In genomic region chr20:1199981-1200380, GRCh38 we compare ENCODE assay signal across 26 cellular contexts. TPM values are rescaled to one million over a fixed set of nuclear protein-coding genes. Genes with fewer than 3 reads are reported as not detected.
DNase-seq lines count a peak whose midpoint lies in the region; ATAC-seq and TF ChIP-seq lines count a peak whose summit lies in the region.
"Had no signal": no experiment of that assay in that cellular context is flagged by ENCODE, and none has a peak within 500 bp of the region (broad histone marks: within the 10 kb centered on the region; RNA-seq: fewer than 3 reads in every experiment).

No MANE protein-coding gene starts in this region.

- H3K79me2 ChIP-seq in SK-N-SH (ENCODE audit: insufficient read depth) (no peaks in the 10 kb centered on the region), ACC112 (ENCODE audit: control insufficient read depth, insufficient read depth, low read length, unreplicated experiment) (no peaks in the 10 kb centered on the region)

- no peak for DNase-seq in SK-N-SH
- DNase-seq in RWPE2 (ENCODE audit: low spot score): no peak
- peak; percentile 43 to 49 for DNase-seq in lung microvascular endothelial cell (ENCODE audit: low read depth in 2 of 2)
- no peak for DNase-seq in central memory CD4-positive, alpha-beta T cell
- DNase-seq in activated CD4-positive, alpha-beta T cell treated with anti-CD3 and anti-CD28 coated beads, Interleukin-2, amount 50 U/mL, for 1 hour: no peak
- DNase-seq: ACHN; BE2C; DMS153; MG63; NCI-H1048; NCI-H1417; NCI-H1694; NCI-H2029 treated with DMSO at 0.1 percent for 48 hours; NCI-H446 treated with DMSO at 0.1 percent for 48 hours; NCI-H526; NCI-H82; NK-92 treated with Interleukin-12 subunit alpha and Interleukin-12 subunit beta, amount 100 ng/mL, for 24 hours; PC-9; RPMI8226; SHP77 had no signal

- ATAC-seq in SK-N-SH treated with all-trans-retinoic acid at 6 μM for 48 hours: no peak
- peak; percentile 45; the same call in 1 of the 3 replicates for ATAC-seq in RWPE2 (ENCODE audit: low read depth)

- H4K20me1 ChIP-seq in SK-N-SH (ENCODE audit: insufficient read depth): no peaks in the 10 kb centered on the region

- POLR2A ChIA-PET in SK-N-SH (lab: Yijun Ruan, JAX): no interaction called here

- H3K36me3 ChIP-seq in SK-N-SH (replicated peaks in 1 of 2; ENCODE audit: control insufficient read depth in 1 of 2, insufficient read depth in 2 of 2, low read length in 1 of 2) (no peaks in the 10 kb centered on the region), ACC112 (ENCODE audit: insufficient read depth, low read length) (no peaks in the 10 kb centered on the region), RWPE2 (ENCODE audit: low read depth) (no peaks in the 10 kb centered on the region)
- H3K36me3 ChIP-seq: BE2C, MG63 had no signal

- no peaks in the 10 kb centered on the region for H3K9me2 ChIP-seq in SK-N-SH

- H3K9ac ChIP-seq in SK-N-SH: no peak overlapping the region

- TF ChIP-seq RAD21 in SK-N-SH (IDR thresholded peaks at IDR 0.05; ENCODE audit: low read length): no peak

- no peaks in the 10 kb centered on the region for H3K4me1 ChIP-seq in SK-N-SH (ENCODE audit: control insufficient read depth in 1 of 2, insufficient read depth in 2 of 2, low read depth in 1 of 2, low read length in 1 of 2)
- H3K4me1 ChIP-seq in ACC112 (ENCODE audit: control insufficient read depth, insufficient read depth, low read length, unreplicated experiment): no peaks in the 10 kb centered on the region
- no peaks in the 10 kb centered on the region for H3K4me1 ChIP-seq in RWPE2 (ENCODE audit: insufficient read depth, poor library complexity, severe bottlenecking)
- H3K4me1 ChIP-seq: BE2C had no signal

- no peak overlapping the region for H3K4me2 ChIP-seq in SK-N-SH
- H3K4me2 ChIP-seq: PC-9 had no signal

- TF ChIP-seq CTCF in SK-N-SH (IDR thresholded peaks at IDR 0.05) (no peak), RWPE2 (IDR thresholded peaks at IDR 0.05; ENCODE audit: poor library complexity, severe bottlenecking) (no peak)

- H3K4me3 ChIP-seq in SK-N-SH (ENCODE audit: low read depth in 2 of 2, low read length in 1 of 2): no peak overlapping the region
- H3K4me3 ChIP-seq in ACC112 (ENCODE audit: low read depth, low read length): no peak overlapping the region
- no peak overlapping the region for H3K4me3 ChIP-seq in RWPE2 (ENCODE audit: severe bottlenecking)
- H3K4me3 ChIP-seq: MG63, PC-9 had no signal

- WGBS in SK-N-SH (ENCODE audit: low lambda C conversion rate): 93% methylated on average over 1 of the region's 1 CpG

- 0 out of 2 replicates have a peak overlapping the region, but pooled peaks have one; percentile 3 for H2AFZ ChIP-seq in SK-N-SH (ENCODE audit: low read depth)
- H2AFZ ChIP-seq in ACC112 (ENCODE audit: low read length, unreplicated experiment): peak overlapping the region; percentile 13
- H2AFZ ChIP-seq: PC-9 had no signal

- TF ChIP-seq EP300 in SK-N-SH (IDR thresholded peaks at IDR 0.05; ENCODE audit: borderline replicate concordance in 1 of 2, low read depth in 1 of 2, low read length in 1 of 2): no peak

- H3K27me3 ChIP-seq in SK-N-SH (ENCODE audit: insufficient read depth) (no peaks in the 10 kb centered on the region; the same call in 1 of the 2 replicates), ACC112 (ENCODE audit: insufficient read depth, low read length) (peaks cover 18% of the 10 kb centered on the region), RWPE2 (ENCODE audit: insufficient read depth, poor library complexity, severe bottlenecking) (no peaks in the 10 kb centered on the region)
- H3K27me3 ChIP-seq: BE2C, MG63 had no signal

- no peaks in the 10 kb centered on the region for H3F3A ChIP-seq in SK-N-SH (replicated peaks; ENCODE audit: insufficient read depth)

- H3K27ac ChIP-seq in SK-N-SH (ENCODE audit: low read depth in 2 of 2, low read length in 1 of 2) (no peak overlapping the region), ACC112 (ENCODE audit: low read depth, low read length) (no peak overlapping the region), RWPE2 (ENCODE audit: poor library complexity, severe bottlenecking) (no peak overlapping the region)
- H3K27ac ChIP-seq: 22Rv1, PC-9 had no signal

- H3K9me3 ChIP-seq in SK-N-SH (no peaks in the 10 kb centered on the region), RWPE2 (ENCODE audit: severe bottlenecking) (no peaks in the 10 kb centered on the region)
- H3K9me3 ChIP-seq: BE2C, MG63 had no signal

- CTCF ChIA-PET in SK-N-SH (lab: Yijun Ruan, JAX): interaction anchor here (1.7 to 2.3 kb wide), 2 partner anchors 12 to 267 kb away, joined by 4 to 14 read pairs; partner anchors contain the start of gene NSFL1C

TF ChIP-seq in SK-N-SH, 30 proteins besides CTCF, POLR2A, EP300 and RAD21:
- no peak for TF ChIP-seq FOSL2 (IDR thresholded peaks at IDR 0.05; ENCODE audit: borderline replicate concordance, low read depth)
- TF ChIP-seq ZBTB33 (IDR thresholded peaks at IDR 0.05; ENCODE audit: borderline replicate concordance, low read depth): no peak
- no peak for TF ChIP-seq FOXM1 (IDR thresholded peaks at IDR 0.05; ENCODE audit: low read depth)
- no peak for TF ChIP-seq MEF2A (IDR thresholded peaks at IDR 0.05; ENCODE audit: borderline replicate concordance, low read depth)
- no peak for TF ChIP-seq CHD2 (IDR thresholded peaks at IDR 0.05; ENCODE audit: low read length, partially characterized antibody)
- TF ChIP-seq NFIC (IDR thresholded peaks at IDR 0.05; ENCODE audit: borderline replicate concordance): no peak

TF ChIP-seq in SK-N-SH treated with all-trans-retinoic acid at 6 μM for 48 hours, 23 proteins besides CTCF, POLR2A, EP300 and RAD21:
- TF ChIP-seq TOX (CRISPR knock-in tag; IDR thresholded peaks at IDR 0.05; ENCODE audit: borderline replicate concordance): no peak
- no peak for TF ChIP-seq ARNTL (CRISPR knock-in tag; IDR thresholded peaks at IDR 0.05; ENCODE audit: borderline replicate concordance, low read depth)
- no peak for TF ChIP-seq ZNF8 (CRISPR knock-in tag; IDR thresholded peaks at IDR 0.05)
- no peak for TF ChIP-seq RARB (CRISPR knock-in tag; IDR thresholded peaks at IDR 0.05)
- TF ChIP-seq CSRNP3 (CRISPR knock-in tag; IDR thresholded peaks at IDR 0.05): no peak
TF ChIP-seq in SK-N-SH treated with all-trans-retinoic acid at 6 μM for 48 hours: peak in this region for 0.

RNA-seq across cellular contexts. Expression of gene C20orf202, which starts 3.3 kb away (rescaled TPM):
- polyA plus RNA-seq in SK-N-SH (2012; rRNA removed): not detected in 2 replicates
- 0.03 TPM in 2 replicates for polyA plus RNA-seq in SK-N-SH (2012; cell fraction: cytosol; rRNA removed)
- polyA plus RNA-seq in SK-N-SH (2012; cell fraction: nucleus; rRNA removed): 0.05 TPM in 2 replicates
- not detected in 2 replicates for total RNA-seq in lung microvascular endothelial cell
- total RNA-seq: LHCN-M2, PC-9, SK-MEL-5 had no signal

RNA-seq across cellular contexts. Expression of gene TMEM74B, which starts 15.2 kb away (rescaled TPM):
- polyA plus RNA-seq in SK-N-SH (2012; rRNA removed): 1.8 and 2.6 TPM in 2 replicates
- 0.22 and 0.38 TPM in 2 replicates for polyA plus RNA-seq in SK-N-SH (2012; cell fraction: cytosol; rRNA removed)
- polyA plus RNA-seq in SK-N-SH (2012; cell fraction: nucleus; rRNA removed): 18.7 and 19.1 TPM in 2 replicates
- under 0.01 and 0.44 TPM in 2 replicates for total RNA-seq in lung microvascular endothelial cell
- total RNA-seq: LHCN-M2 had no signal

RNA-seq across cellular contexts. Expression of gene RAD21L1, which starts 25.9 kb away (rescaled TPM):
- 0.03 TPM in 1 of 2 replicates, not detected in the other for polyA plus RNA-seq in SK-N-SH (2012; rRNA removed)
- polyA plus RNA-seq in SK-N-SH (2012; cell fraction: cytosol; rRNA removed): 0.08 and 0.09 TPM in 2 replicates
- 0.07 and 0.28 TPM in 2 replicates for polyA plus RNA-seq in SK-N-SH (2012; cell fraction: nucleus; rRNA removed)
- total RNA-seq in lung microvascular endothelial cell: not detected in 2 replicates
- total RNA-seq: HT-29, PC-9 had no signal

Comparison
In these comparisons a context has a peak if more than half of its experiments do, and no peak if none do; other contexts are left out.
1. DNase-seq: peak in lung microvascular endothelial cell (2 of 2); none in SK-N-SH (single experiment), RWPE2 (single experiment), central memory CD4-positive, alpha-beta T cell (single experiment) and activated CD4-positive, alpha-beta T cell treated with anti-CD3 and anti-CD28 coated beads, Interleukin-2, amount 50 U/mL, for 1 hour (single experiment).